ENCODE assay signal across 28 cellular contexts in genomic region chr9:117043159-117043558, GRCh38.
"Had no signal": no experiment of that assay in that cellular context is flagged by ENCODE, and none has a peak within 500 bp of the region (broad histone marks: within the 10 kb centered on the region; RNA-seq: fewer than 3 reads in every experiment).

No MANE protein-coding gene starts in this region.

- H3K9me3 ChIP-seq: ovary, psoas muscle, right lobe of liver, sigmoid colon, stomach, thoracic aorta, thyroid gland, tibial nerve, upper lobe of right lung, uterus had no signal

- H3K27ac Mint-ChIP-seq: natural killer cell; nephron; neural progenitor cell; progenitor cell of endocrine pancreas; stimulated activated effector memory CD8-positive, alpha-beta T cell treated with anti-CD3 and anti-CD28 coated beads, Interleukin-12 subunit alpha, Interleukin-12 subunit beta, amount 100 ng/mL, for 72 hours; stimulated activated naive B cell treated with anti-CD40 and anti-IgM and Interleukin-4, amounts not matched to agents 10 μg/mL and 1 μg/mL and 100 μg/mL, for 72 hours; stimulated activated naive CD8-positive, alpha-beta T cell treated with anti-CD3 and anti-CD28 coated beads, Interleukin-15, Interleukin-2, amounts not matched to agents 100 ng/mL and 50 ng/mL, for 24 hours; type B pancreatic cell had no signal

- H3K4me3 ChIP-seq: neural progenitor cell, ovary, psoas muscle, right lobe of liver, sigmoid colon, stomach, thoracic aorta, thyroid gland, tibial nerve, upper lobe of right lung, uterus had no signal

- H3K4me3 Mint-ChIP-seq: natural killer cell; nephron; neural progenitor cell; stimulated activated effector memory CD8-positive, alpha-beta T cell treated with anti-CD3 and anti-CD28 coated beads, Interleukin-12 subunit alpha, Interleukin-12 subunit beta, amount 100 ng/mL, for 72 hours; stimulated activated naive B cell treated with anti-CD40 and anti-IgM and Interleukin-4, amounts not matched to agents 10 μg/mL and 1 μg/mL and 100 μg/mL, for 72 hours; stimulated activated naive CD8-positive, alpha-beta T cell treated with anti-CD3 and anti-CD28 coated beads, Interleukin-15, Interleukin-2, amounts not matched to agents 100 ng/mL and 50 ng/mL, for 24 hours; type B pancreatic cell had no signal

- H3K36me3 ChIP-seq: neural progenitor cell, ovary, right lobe of liver, sigmoid colon, stomach, thoracic aorta, thyroid gland, upper lobe of right lung, uterus had no signal

- H3K4me1 ChIP-seq: parathyroid adenoma, psoas muscle, right lobe of liver, sigmoid colon, stomach, thyroid gland, tibial nerve, upper lobe of right lung, uterus had no signal

- H3K4me2 ChIP-seq: neural progenitor cell had no signal

- H3K36me3 Mint-ChIP-seq: natural killer cell; neural progenitor cell; stimulated activated effector memory CD8-positive, alpha-beta T cell treated with anti-CD3 and anti-CD28 coated beads, Interleukin-12 subunit alpha, Interleukin-12 subunit beta, amount 100 ng/mL, for 72 hours; stimulated activated naive B cell treated with anti-CD40 and anti-IgM and Interleukin-4, amounts not matched to agents 10 μg/mL and 1 μg/mL and 100 μg/mL, for 72 hours; type B pancreatic cell had no signal

- H3K4me1 Mint-ChIP-seq: natural killer cell; nephron; stimulated activated effector memory CD8-positive, alpha-beta T cell treated with anti-CD3 and anti-CD28 coated beads, Interleukin-12 subunit alpha, Interleukin-12 subunit beta, amount 100 ng/mL, for 72 hours; stimulated activated naive B cell treated with anti-CD40 and anti-IgM and Interleukin-4, amounts not matched to agents 10 μg/mL and 1 μg/mL and 100 μg/mL, for 72 hours had no signal

- H3K27me3 Mint-ChIP-seq: progenitor cell of endocrine pancreas; stimulated activated naive B cell treated with anti-CD40 and anti-IgM and Interleukin-4, amounts not matched to agents 10 μg/mL and 1 μg/mL and 100 μg/mL, for 72 hours; stimulated activated naive CD8-positive, alpha-beta T cell treated with anti-CD3 and anti-CD28 coated beads, Interleukin-15, Interleukin-2, amounts not matched to agents 100 ng/mL and 50 ng/mL, for 24 hours had no signal

- H3K9ac ChIP-seq: neural progenitor cell, parathyroid adenoma had no signal

- DNase-seq: natural killer cell; occipital lobe; ovary; posterior cingulate gyrus; psoas muscle; right cardiac atrium; right lobe of liver; sigmoid colon; small intestine; stimulated activated CD4-positive, alpha-beta T cell treated with anti-CD3 and anti-CD28 coated beads, Interleukin-15, amount 100 ng/mL, for 24 hours; stimulated activated CD4-positive, alpha-beta T cell treated with anti-CD3 and anti-CD28 coated beads, Interleukin-2, amount 100 ng/mL, for 24 hours; stimulated activated CD4-positive, alpha-beta T cell treated with anti-CD3 and anti-CD28 coated beads, Interleukin-2, amount 100 ng/mL, for 48 hours; stimulated activated CD4-positive, alpha-beta T cell treated with anti-CD3 and anti-CD28 coated beads, Interleukin-4, amount 100 ng/mL, for 24 hours; stimulated activated naive B cell treated with anti-CD40 and anti-IgM and Interleukin-4, amounts not matched to agents 10 μg/mL and 1 μg/mL and 100 μg/mL, for 72 hours; stimulated activated naive CD4-positive, alpha-beta T cell treated with Interleukin-2 at 50 U/mL for 16 hours; stomach; thyroid gland; upper lobe of right lung; uterus had no signal

- H2AFZ ChIP-seq: neural progenitor cell, parathyroid adenoma had no signal

- H3K27me3 ChIP-seq: neural progenitor cell, ovary, right lobe of liver, sigmoid colon, stomach, thyroid gland, tibial nerve, upper lobe of right lung, uterus had no signal

- H3K27ac ChIP-seq: neural progenitor cell, ovary, parathyroid adenoma, psoas muscle, right lobe of liver, sigmoid colon, stomach, thoracic aorta, thyroid gland, tibial nerve, upper lobe of right lung, uterus had no signal

- H3K79me2 ChIP-seq: parathyroid adenoma had no signal

- H3K9me3 Mint-ChIP-seq: nephron; neural progenitor cell; stimulated activated naive B cell treated with anti-CD40 and anti-IgM and Interleukin-4, amounts not matched to agents 10 μg/mL and 1 μg/mL and 100 μg/mL, for 72 hours; stimulated activated naive CD8-positive, alpha-beta T cell treated with anti-CD3 and anti-CD28 coated beads, Interleukin-15, Interleukin-2, amounts not matched to agents 100 ng/mL and 50 ng/mL, for 24 hours; type B pancreatic cell had no signal

- ATAC-seq: natural killer cell; psoas muscle; right cardiac atrium; right lobe of liver; stimulated activated effector memory CD8-positive, alpha-beta T cell treated with anti-CD3 and anti-CD28 coated beads, Interleukin-12 subunit alpha, Interleukin-12 subunit beta, amount 100 ng/mL, for 72 hours; stimulated activated naive B cell treated with anti-CD40 and anti-IgM and Interleukin-4, amounts not matched to agents 10 μg/mL and 1 μg/mL and 100 μg/mL, for 72 hours; upper lobe of right lung had no signal
